18 cellular contexts compared by ENCODE assay signal in genomic region chrX:69291111-69291510, GRCh38.
"Had no signal": no experiment of that assay in that cellular context is flagged by ENCODE, and none has a peak within 500 bp of the region (broad histone marks: within the 10 kb centered on the region; RNA-seq: fewer than 3 reads in every experiment).

No MANE protein-coding gene starts in this region.

- H3K9me3 Mint-ChIP-seq: immature natural killer cell had no signal

- DNase-seq: cortex of kidney; dorsolateral prefrontal cortex; effector CD8-positive, alpha-beta T cell; foreskin fibroblast; immature natural killer cell; left lung; mesendoderm; naive B cell; nephron progenitor cell; psoas muscle; retina; small intestine; stimulated activated CD4-positive, alpha-beta T cell treated with anti-CD3 and anti-CD28 coated beads, Interleukin-12 subunit alpha, Interleukin-12 subunit beta, amount 100 ng/mL, for 4 hours; stimulated activated naive CD4-positive, alpha-beta T cell; stomach; substantia nigra; transverse colon had no signal

- H3K27me3 ChIP-seq: left lung, transverse colon had no signal

- H3K4me3 ChIP-seq: dorsolateral prefrontal cortex, left lung, psoas muscle, stomach, thoracic aorta, transverse colon had no signal

- H3K9me3 ChIP-seq: left lung, psoas muscle, stomach, thoracic aorta, transverse colon had no signal

- H3K36me3 ChIP-seq: left lung, stomach, thoracic aorta, transverse colon had no signal

- H3K27ac Mint-ChIP-seq: immature natural killer cell had no signal

- H3K4me1 ChIP-seq: left lung had no signal

- H3K36me3 Mint-ChIP-seq: immature natural killer cell, naive B cell had no signal

- H3K4me3 Mint-ChIP-seq: immature natural killer cell, naive B cell had no signal

- ATAC-seq: left lung, psoas muscle had no signal

- H3K27ac ChIP-seq: dorsolateral prefrontal cortex, left lung, psoas muscle, stomach, thoracic aorta, transverse colon had no signal
